8 cellular contexts compared by ENCODE assay signal in the genomic region with DNA sequence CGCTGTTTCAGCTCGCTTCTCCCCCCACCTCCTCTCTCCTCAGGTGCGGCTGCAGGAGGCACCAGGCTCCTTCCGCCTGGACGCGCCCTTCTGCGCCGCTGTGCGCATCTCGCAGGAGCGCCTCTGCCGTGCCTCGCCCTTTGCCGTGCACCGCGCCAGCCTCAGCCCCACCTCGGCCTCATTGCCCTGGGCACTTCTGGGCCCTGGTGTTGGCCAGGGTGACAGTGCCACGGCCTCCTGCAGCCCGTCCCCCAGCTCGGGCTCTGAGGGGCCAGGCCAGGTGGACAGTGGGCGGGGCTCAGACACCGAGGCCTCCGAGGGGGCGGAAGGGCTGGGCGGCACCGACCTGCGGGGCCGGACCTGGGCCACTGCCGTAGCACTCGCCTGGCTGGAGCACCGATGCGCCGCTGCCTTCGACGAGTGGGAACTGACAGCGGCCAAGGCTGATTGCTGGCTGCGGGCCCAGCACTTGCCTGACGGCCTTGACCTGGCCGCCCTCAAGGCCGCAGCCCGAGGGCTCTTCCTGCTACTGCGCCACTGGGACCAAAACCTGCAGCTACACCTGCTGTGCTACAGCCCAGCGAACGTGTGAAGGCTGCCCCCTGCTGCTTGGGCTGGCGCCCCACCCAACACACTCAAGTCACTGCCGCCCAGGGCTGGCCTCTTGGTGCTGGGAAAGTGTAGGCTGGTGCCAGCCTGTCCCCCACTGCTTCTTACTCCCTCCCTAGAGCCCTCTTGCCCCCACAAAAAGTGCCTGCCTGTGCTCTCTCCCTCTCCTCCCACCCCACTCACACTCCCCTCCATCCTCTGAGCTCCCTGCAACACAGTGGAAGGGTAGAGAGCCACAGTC.
DNase-seq lines count a peak whose midpoint lies in the region; ATAC-seq and TF ChIP-seq lines count a peak whose summit lies in the region.

No MANE protein-coding gene starts in this region.

- H3K4me3 ChIP-seq in GM12864 (ENCODE audit: low read depth, low read length) (no peak overlapping the region), SU-DHL-6 (ENCODE audit: insufficient read depth, low read length, poor library complexity, severe bottlenecking) (no peak overlapping the region)

- no peak overlapping the region for H2AFZ ChIP-seq in SU-DHL-6 (ENCODE audit: low read depth, low read length, severe bottlenecking)

- no peaks in the 10 kb centered on the region for H3K36me3 ChIP-seq in SU-DHL-6 (ENCODE audit: low read length)

- H3K27me3 ChIP-seq in SU-DHL-6 (ENCODE audit: low read length), result no peaks in the 10 kb centered on the region

- peaks cover 6% of the 10 kb centered on the region; the same call in 1 of the 2 replicates for H3F3A ChIP-seq in SU-DHL-6 (ENCODE audit: insufficient read depth)

- peaks cover 8% of the 10 kb centered on the region; the same call in 1 of the 2 replicates for H3K79me2 ChIP-seq in SU-DHL-6 (ENCODE audit: insufficient read depth, low read length)

- no peak overlapping the region for H3K27ac ChIP-seq in SU-DHL-6 (ENCODE audit: low read depth, low read length)

- no peak for ATAC-seq in GM21390 (IDR thresholded peaks at IDR 0.05; ENCODE audit: unreplicated experiment)

- DNase-seq in 8988T (peak; percentile 88), GM12864 (ENCODE audit: low read depth) (no peak), iPS-NIHi7 (ENCODE audit: extremely low spot score) (peak; percentile 61), HPDE6-E6E7 (ENCODE audit: extremely low spot score) (no peak), head of caudate nucleus (no peak)
- no peak for DNase-seq in effector CD8-positive, alpha-beta T cell (lab: John Stamatoyannopoulos, UW)

- no peak overlapping the region for H3K9ac ChIP-seq in SU-DHL-6 (ENCODE audit: low read length)

- H3K9me2 ChIP-seq in SU-DHL-6 (replicated peaks; ENCODE audit: insufficient read depth, low read length), result no peaks in the 10 kb centered on the region

- peak; percentile 35 for TF ChIP-seq CTCF in GM12864 (IDR thresholded peaks at IDR 0.05; ENCODE audit: low read depth, low read length, missing control alignments)
- TF ChIP-seq CTCF in SU-DHL-6 (IDR thresholded peaks at IDR 0.05; ENCODE audit: insufficient read depth, low read length, poor library complexity, severe bottlenecking), result peak; percentile 25

- H4K20me1 ChIP-seq in SU-DHL-6 (ENCODE audit: low read depth, low read length), result no peaks in the 10 kb centered on the region

- no peaks in the 10 kb centered on the region for H3K9me3 ChIP-seq in SU-DHL-6 (ENCODE audit: insufficient read depth, low read length)

- intact Hi-C loops in head of caudate nucleus (cut with DNase I), result no loop called here

- H3K4me2 ChIP-seq in SU-DHL-6 (ENCODE audit: low read depth, low read length, poor library complexity, severe bottlenecking), result no peak overlapping the region

Comparison
In these comparisons a context has a peak if more than half of its experiments do, and no peak if none do; other contexts are left out.
1. DNase-seq: peak in 8988T (single experiment) and iPS-NIHi7 (single experiment); none in GM12864 (single experiment), effector CD8-positive, alpha-beta T cell (single experiment), HPDE6-E6E7 (single experiment) and head of caudate nucleus (0 of 42).